Comparison of ENCODE assay signal across 15 cellular contexts in genomic region chr20:14494355-14494754, GRCh38.
DNase-seq lines count a peak whose midpoint lies in the region; ATAC-seq and TF ChIP-seq lines count a peak whose summit lies in the region.
"Had no signal": no experiment of that assay in that cellular context is flagged by ENCODE, and none has a peak within 500 bp of the region (broad histone marks: within the 10 kb centered on the region; RNA-seq: fewer than 3 reads in every experiment).

No MANE protein-coding gene starts in this region.

- H2BK15ac ChIP-seq in IMR-90 (ENCODE audit: low read depth, low read length): no peak overlapping the region

- no peak overlapping the region for H3K4me3 ChIP-seq in IMR-90 (ENCODE audit: insufficient read depth, low read depth, low read length)
- no peak overlapping the region for H3K4me3 ChIP-seq in epithelial cell of esophagus (ENCODE audit: low read length)
- H3K4me3 ChIP-seq in hepatocyte: no peak overlapping the region
- no peak overlapping the region for H3K4me3 ChIP-seq in parathyroid adenoma (ENCODE audit: low read depth, low read length)
- no peak overlapping the region for H3K4me3 ChIP-seq in right lobe of liver
- H3K4me3 ChIP-seq: GM23338 had no signal

- dilution Hi-C loops in IMR-90 (cut with HindIII; ENCODE audit: low sequenced_read_pairs, unreplicated experiment): no loop called here

- no peaks in the 10 kb centered on the region for H3K9me1 ChIP-seq in IMR-90 (ENCODE audit: insufficient read depth, low read length)

- no peak for DNase-seq in IMR-90
- peak; percentile 60 for DNase-seq in epithelial cell of esophagus (ENCODE audit: low read depth)
- DNase-seq in hepatocyte (ENCODE audit: low spot score): no peak
- no peak for DNase-seq in ecto neural progenitor cell (ENCODE audit: low spot score)
- DNase-seq in right lobe of liver: no peak
- no peak for DNase-seq in activated CD4-positive, alpha-beta T cell treated with anti-CD3 and anti-CD28 coated beads for 36 hours
- DNase-seq: AML-193; Caco-2; CD4-positive, alpha-beta T cell; HCEC 1CT had no signal

- ATAC-seq in IMR-90 (ENCODE audit: low read depth) (peak; percentile 68), GM18502 (IDR thresholded peaks at IDR 0.05; ENCODE audit: poor library complexity, unreplicated experiment) (no peak), right lobe of liver (no peak)
- ATAC-seq in activated CD4-positive, alpha-beta T cell treated with anti-CD3 and anti-CD28 coated beads for 36 hours: no peak
- ATAC-seq: GM23338 had no signal

- CTCF ChIA-PET in IMR-90 (lab: Yijun Ruan, JAX): no interaction called here
- CTCF ChIA-PET in activated CD4-positive, alpha-beta T cell treated with anti-CD3 and anti-CD28 coated beads for 36 hours (lab: Charles Lee): no interaction called here

- no peaks in the 10 kb centered on the region for H3K9me2 ChIP-seq in hepatocyte (replicated peaks; ENCODE audit: insufficient read depth)

- H3K79me2 ChIP-seq in hepatocyte (no peaks in the 10 kb centered on the region), parathyroid adenoma (no peaks in the 10 kb centered on the region)

- peak overlapping the region; percentile 75 for H2BK5ac ChIP-seq in IMR-90 (ENCODE audit: low read depth, low read length, poor library complexity, severe bottlenecking)

- no peak for TF ChIP-seq RAD21 in IMR-90 (IDR thresholded peaks at IDR 0.05; ENCODE audit: low read length)

- no peak for TF ChIP-seq CTCF in IMR-90 (conservative IDR thresholded peaks at IDR 0.05; ENCODE audit: low read depth, low read length)
- TF ChIP-seq CTCF in epithelial cell of esophagus (IDR thresholded peaks at IDR 0.05; ENCODE audit: insufficient read depth, low read depth, low read length, missing control alignments): no peak
- no peak for TF ChIP-seq CTCF in hepatocyte (IDR thresholded peaks at IDR 0.05; ENCODE audit: poor library complexity)
- TF ChIP-seq CTCF in parathyroid adenoma (IDR thresholded peaks at IDR 0.05): no peak
- no peak for TF ChIP-seq CTCF in right lobe of liver (IDR thresholded peaks at IDR 0.05)

- H2AFZ ChIP-seq in IMR-90 (replicated peaks; ENCODE audit: low read length, poor library complexity): no peak overlapping the region
- H2AFZ ChIP-seq in hepatocyte: peak overlapping the region; percentile 18
- peak overlapping the region; percentile 48 for H2AFZ ChIP-seq in parathyroid adenoma
- H2AFZ ChIP-seq: GM23338 had no signal

- no peaks in the 10 kb centered on the region for H3K36me3 Mint-ChIP-seq in activated CD4-positive, alpha-beta T cell treated with anti-CD3 and anti-CD28 coated beads for 36 hours (ENCODE audit: low read depth)
- H3K36me3 Mint-ChIP-seq: IgD-negative memory B cell had no signal

- no peaks in the 10 kb centered on the region for H3K4me1 Mint-ChIP-seq in activated CD4-positive, alpha-beta T cell treated with anti-CD3 and anti-CD28 coated beads for 36 hours
- H3K4me1 Mint-ChIP-seq: IgD-negative memory B cell had no signal

- H4K91ac ChIP-seq in IMR-90 (ENCODE audit: insufficient read depth, low read depth, low read length): 0 out of 2 replicates have a peak overlapping the region, but pooled peaks have one; percentile 65

- BruUV-seq in IMR-90 (replicated peaks; lab: Mats Ljungman, UMichigan): no TSS peak

- no peak overlapping the region for H3K4ac ChIP-seq in IMR-90 (ENCODE audit: low read depth, low read length)

- no peaks in the 10 kb centered on the region for H3K27me3 Mint-ChIP-seq in activated CD4-positive, alpha-beta T cell treated with anti-CD3 and anti-CD28 coated beads for 36 hours
- H3K27me3 Mint-ChIP-seq: CD4-positive, alpha-beta T cell; IgD-negative memory B cell had no signal

- WGBS in IMR-90 (ENCODE audit: extremely low coverage in 2 of 2, insufficient read length in 1 of 2), 2 experiments: no CpG with 5 or more reads among the region's 1 CpG
- 98% methylated on average over 1 of the region's 1 CpG for WGBS in hepatocyte (ENCODE audit: low lambda C conversion rate, missing lambda C conversion rate)
- WGBS in right lobe of liver (ENCODE audit: insufficient coverage, low coverage, low lambda C conversion rate, missing lambda C conversion rate): 77% methylated on average over 1 of the region's 1 CpG

- TF ChIP-seq POLR2A in IMR-90 (IDR thresholded peaks at IDR 0.05; ENCODE audit: low read depth, low read length): no peak
- no peak for TF ChIP-seq POLR2A in right lobe of liver (IDR thresholded peaks at IDR 0.05)

- no peak overlapping the region for H3K14ac ChIP-seq in IMR-90 (replicated peaks; ENCODE audit: low read depth, low read length)

- H3K9ac ChIP-seq in IMR-90 (ENCODE audit: low read depth, low read length) (no peak overlapping the region), parathyroid adenoma (no peak overlapping the region)

- H4K20me1 ChIP-seq in IMR-90 (ENCODE audit: insufficient read depth, low read length) (no peaks in the 10 kb centered on the region), hepatocyte (ENCODE audit: insufficient read depth, poor library complexity, severe bottlenecking) (no peaks in the 10 kb centered on the region)

- H3K9me3 ChIP-seq in IMR-90 (ENCODE audit: control insufficient read depth, insufficient read depth, low read length) (no peaks in the 10 kb centered on the region), hepatocyte (ENCODE audit: low read depth) (no peaks in the 10 kb centered on the region), parathyroid adenoma (ENCODE audit: control insufficient read depth, low read length) (no peaks in the 10 kb centered on the region), right lobe of liver (no peaks in the 10 kb centered on the region)
- H3K9me3 ChIP-seq: Caco-2 had no signal

- H3K27me3 ChIP-seq in IMR-90 (ENCODE audit: control insufficient read depth, insufficient read depth, low read length) (no peaks in the 10 kb centered on the region), hepatocyte (no peaks in the 10 kb centered on the region), parathyroid adenoma (ENCODE audit: control insufficient read depth, insufficient read depth, low read length) (no peaks in the 10 kb centered on the region), right lobe of liver (no peaks in the 10 kb centered on the region)

- H2BK120ac ChIP-seq in IMR-90 (ENCODE audit: low read depth, low read length): no peak overlapping the region

- H3K4me1 ChIP-seq in IMR-90 (ENCODE audit: control insufficient read depth, insufficient read depth, low read length) (no peaks in the 10 kb centered on the region), hepatocyte (ENCODE audit: insufficient read depth) (peaks cover under 1% of the 10 kb centered on the region), parathyroid adenoma (peaks cover 6% of the 10 kb centered on the region), right lobe of liver (peaks cover 0 to 5% (median 2%) of the 10 kb centered on the region in 4 donors)
- H3K4me1 ChIP-seq: Caco-2 had no signal

- no peak overlapping the region; a peak in 2 of 4 replicates for H4K8ac ChIP-seq in IMR-90 (ENCODE audit: low read depth in 2 of 2, low read length in 2 of 2)

- H3K27ac ChIP-seq in IMR-90 (ENCODE audit: insufficient read depth, low read length) (peak overlapping the region; percentile 49; the same call in 1 of the 2 replicates), hepatocyte (no peak overlapping the region), parathyroid adenoma (no peak overlapping the region), right lobe of liver (no peak overlapping the region)
- H3K27ac ChIP-seq: C4-2B had no signal

- POLR2A ChIA-PET in IMR-90 (lab: Charles Lee; ENCODE audit: unreplicated experiment): no interaction called here
- POLR2A ChIA-PET in activated CD4-positive, alpha-beta T cell treated with anti-CD3 and anti-CD28 coated beads for 36 hours (lab: Charles Lee): no interaction called here

- no peak overlapping the region for H3K56ac ChIP-seq in IMR-90 (ENCODE audit: extremely low read depth, insufficient read depth, low read length)

- no peak overlapping the region for H3K23ac ChIP-seq in IMR-90 (ENCODE audit: low read depth, low read length)

- no peak overlapping the region for H2AK5ac ChIP-seq in IMR-90 (ENCODE audit: low read depth, low read length)

- H3K18ac ChIP-seq in IMR-90 (ENCODE audit: low read depth, low read length): peak overlapping the region; percentile 92

- no peak overlapping the region for H2BK20ac ChIP-seq in IMR-90 (ENCODE audit: low read depth, low read length)

- in situ Hi-C loops in IMR-90 (cut with MboI; ENCODE audit: low sequenced_read_pairs): no loop called here

- no peaks in the 10 kb centered on the region for H3K79me1 ChIP-seq in IMR-90 (ENCODE audit: low read depth in 1 of 2, low read length in 2 of 2)

- H3K27ac Mint-ChIP-seq in activated CD4-positive, alpha-beta T cell treated with anti-CD3 and anti-CD28 coated beads for 36 hours: no peak overlapping the region
- H3K27ac Mint-ChIP-seq: CD4-positive, alpha-beta T cell; GM23338; IgD-negative memory B cell had no signal

- H3K4me3 Mint-ChIP-seq in activated CD4-positive, alpha-beta T cell treated with anti-CD3 and anti-CD28 coated beads for 36 hours: no peak overlapping the region
- H3K4me3 Mint-ChIP-seq: CD4-positive, alpha-beta T cell; GM23338; IgD-negative memory B cell had no signal

- H3K36me3 ChIP-seq in IMR-90 (ENCODE audit: control insufficient read depth, insufficient read depth, low read length) (no peaks in the 10 kb centered on the region), hepatocyte (replicated peaks; ENCODE audit: insufficient read depth, low read depth) (no peaks in the 10 kb centered on the region), parathyroid adenoma (ENCODE audit: control insufficient read depth, insufficient read depth, low read length) (no peaks in the 10 kb centered on the region), right lobe of liver (no peaks in the 10 kb centered on the region)

- peak overlapping the region; percentile 83; the same call in 1 of the 2 replicates for H4K5ac ChIP-seq in IMR-90 (ENCODE audit: low read depth, low read length)

- no peak overlapping the region for H2AK9ac ChIP-seq in IMR-90 (replicated peaks; ENCODE audit: low read depth, low read length, poor library complexity)

- H3K4me2 ChIP-seq in IMR-90 (ENCODE audit: low read depth, low read length) (no peak overlapping the region; the same call in 1 of the 2 replicates), hepatocyte (no peak overlapping the region), parathyroid adenoma (ENCODE audit: low read length) (no peak overlapping the region)
- H3K4me2 ChIP-seq: GM23338 had no signal

- H3K9me3 Mint-ChIP-seq in activated CD4-positive, alpha-beta T cell treated with anti-CD3 and anti-CD28 coated beads for 36 hours (ENCODE audit: low read depth): peaks cover 2% of the 10 kb centered on the region
- H3K9me3 Mint-ChIP-seq: GM23338 had no signal

- intact Hi-C loops in IMR-90 (cut with micrococcal nuclease) (loop anchor here (5.0 kb wide), 1 partner anchor 37 kb away; no protein-coding TSS in a partner anchor), right lobe of liver (cut with DNase I) (no loop called here)
- intact Hi-C loops in activated CD4-positive, alpha-beta T cell treated with anti-CD3 and anti-CD28 coated beads for 36 hours (cut with DNase I, micrococcal nuclease): no loop called here

TF ChIP-seq in IMR-90, 13 proteins besides CTCF, POLR2A, EP300 and RAD21 (continues in another document):
- TF ChIP-seq CHD1 (IDR thresholded peaks at IDR 0.05; ENCODE audit: low read depth, low read length) (no peak), RFX5 (IDR thresholded peaks at IDR 0.05; ENCODE audit: low read depth, low read length) (no peak)
